14 cellular contexts compared by ENCODE assay signal in genomic region chr2:60480089-60480773, GRCh38.
DNase-seq lines count a peak whose midpoint lies in the region; ATAC-seq, FAIRE-seq and TF ChIP-seq lines count a peak whose summit lies in the region.
"Had no signal": no experiment of that assay in that cellular context is flagged by ENCODE, and none has a peak within 500 bp of the region (broad histone marks: within the 10 kb centered on the region; RNA-seq: fewer than 3 reads in every experiment).

No MANE protein-coding gene starts in this region.

- no peak for TF ChIP-seq CTCF in astrocyte (IDR thresholded peaks at IDR 0.05; ENCODE audit: insufficient read depth, low read depth, low read length)

- no peaks in the 10 kb centered on the region for H3K9me3 Mint-ChIP-seq in astrocyte (ENCODE audit: unreplicated experiment)
- H3K9me3 Mint-ChIP-seq in stimulated activated memory B cell treated with anti-CD40 and anti-IgM and Interleukin-4, amounts not matched to agents 10 μg/mL and 1 μg/mL and 100 μg/mL, for 72 hours = no peaks in the 10 kb centered on the region

- H3K36me3 ChIP-seq in astrocyte (ENCODE audit: insufficient read depth, low read length) = no peaks in the 10 kb centered on the region
- H3K36me3 ChIP-seq: ovary, vagina had no signal

- H3K4me3 Mint-ChIP-seq in astrocyte (ENCODE audit: unreplicated experiment) = no peak overlapping the region
- peak overlapping the region; percentile 0 for H3K4me3 Mint-ChIP-seq in stimulated activated memory B cell treated with anti-CD40 and anti-IgM and Interleukin-4, amounts not matched to agents 10 μg/mL and 1 μg/mL and 100 μg/mL, for 72 hours

- H3K27me3 ChIP-seq in astrocyte (ENCODE audit: insufficient read depth, low read length) = no peaks in the 10 kb centered on the region
- H3K27me3 ChIP-seq: BLaER1 treated with 17β-estradiol and CSF1 and Interleukin-3, amounts not matched to agents 10 nM and 100 nM; ovary; vagina had no signal

- peaks cover 24% of the 10 kb centered on the region for H3K4me1 ChIP-seq in astrocyte (ENCODE audit: insufficient read depth, low read length)

- no peak overlapping the region for H3K4me2 ChIP-seq in astrocyte (ENCODE audit: low read length)

- peaks cover 12% of the 10 kb centered on the region for H3K36me3 Mint-ChIP-seq in astrocyte (ENCODE audit: low read depth, unreplicated experiment)
- peaks cover 73% of the 10 kb centered on the region for H3K36me3 Mint-ChIP-seq in stimulated activated memory B cell treated with anti-CD40 and anti-IgM and Interleukin-4, amounts not matched to agents 10 μg/mL and 1 μg/mL and 100 μg/mL, for 72 hours

- H2AFZ ChIP-seq in astrocyte (ENCODE audit: low read depth, low read length) = no peak overlapping the region

- H3K4me1 Mint-ChIP-seq in astrocyte (ENCODE audit: low read depth, unreplicated experiment) = peaks cover 42% of the 10 kb centered on the region
- peaks cover 98% of the 10 kb centered on the region for H3K4me1 Mint-ChIP-seq in stimulated activated memory B cell treated with anti-CD40 and anti-IgM and Interleukin-4, amounts not matched to agents 10 μg/mL and 1 μg/mL and 100 μg/mL, for 72 hours

- peaks cover 5% of the 10 kb centered on the region for H4K20me1 ChIP-seq in astrocyte (ENCODE audit: insufficient read depth, low read length)

- no peaks in the 10 kb centered on the region for H3K27me3 Mint-ChIP-seq in astrocyte (ENCODE audit: low read depth, unreplicated experiment)
- H3K27me3 Mint-ChIP-seq in stimulated activated memory B cell treated with anti-CD40 and anti-IgM and Interleukin-4, amounts not matched to agents 10 μg/mL and 1 μg/mL and 100 μg/mL, for 72 hours = no peaks in the 10 kb centered on the region

- no peak overlapping the region for H3K4me3 ChIP-seq in astrocyte (ENCODE audit: insufficient read depth, low read depth, low read length)
- H3K4me3 ChIP-seq: BLaER1 treated with 17β-estradiol and CSF1 and Interleukin-3, amounts not matched to agents 10 nM and 100 nM; ovary; vagina had no signal

- H3K27ac ChIP-seq in astrocyte (ENCODE audit: low read depth, low read length) = no peak overlapping the region
- H3K27ac ChIP-seq: ovary, vagina had no signal

- H3K9ac ChIP-seq in astrocyte (ENCODE audit: low read length) = no peak overlapping the region
- H3K9ac ChIP-seq: BLaER1 treated with 17β-estradiol and CSF1 and Interleukin-3, amounts not matched to agents 10 nM and 100 nM had no signal

- no peak for FAIRE-seq in astrocyte (lab: Jason Lieb, UNC)
- FAIRE-seq in GM19239 (lab: Jason Lieb, UNC) = no peak

- H3K27ac Mint-ChIP-seq in astrocyte (ENCODE audit: unreplicated experiment) = peak overlapping the region; percentile 1
- H3K27ac Mint-ChIP-seq in stimulated activated memory B cell treated with anti-CD40 and anti-IgM and Interleukin-4, amounts not matched to agents 10 μg/mL and 1 μg/mL and 100 μg/mL, for 72 hours = peak overlapping the region; percentile 88

- DNase-seq in astrocyte (ENCODE audit: low read depth) = no peak
- peak; percentile 64 for DNase-seq in left kidney (ENCODE audit: low read depth, low spot score)
- DNase-seq in activated CD8-positive, alpha-beta memory T cell treated with anti-CD3 and anti-CD28 coated beads, Interleukin-2, amount 50 U/mL, for 4 hours = no peak
- no peak for DNase-seq in CD1c-positive myeloid dendritic cell (ENCODE audit: extremely low spot score)
- DNase-seq in GM19239 (ENCODE audit: insufficient read length, low spot score) = no peak
- DNase-seq: activated CD4-positive, alpha-beta T cell treated with anti-CD3 and anti-CD28 coated beads for 1 hour; activated T-cell treated with anti-CD3 and anti-CD28 coated beads, Interleukin-2, amount 50 U/mL, for 1 hour; NCI-H226; ovary had no signal

- ATAC-seq in HG02981 (IDR thresholded peaks at IDR 0.05; ENCODE audit: unreplicated experiment) (peak; percentile 40), GM18870 (IDR thresholded peaks at IDR 0.05; ENCODE audit: unreplicated experiment) (no peak)
- ATAC-seq in stimulated activated memory B cell treated with anti-CD40 and anti-IgM and Interleukin-4, amounts not matched to agents 10 μg/mL and 1 μg/mL and 100 μg/mL, for 72 hours = no peak

- peaks cover 17% of the 10 kb centered on the region for H3K79me2 ChIP-seq in astrocyte (ENCODE audit: insufficient read depth, low read length)

- no peaks in the 10 kb centered on the region for H3K9me3 ChIP-seq in astrocyte (ENCODE audit: insufficient read depth, low read depth, low read length)
- H3K9me3 ChIP-seq: BLaER1 treated with 17β-estradiol and CSF1 and Interleukin-3, amounts not matched to agents 10 nM and 100 nM; ovary; vagina had no signal
